In genomic region chr17:57085448-57086068, GRCh38 we compare ENCODE assay signal across 1 cellular context.
TF ChIP-seq lines count a peak whose summit lies in the region.

No MANE protein-coding gene starts in this region.

TF ChIP-seq in K562, 482 proteins besides CTCF, POLR2A, EP300 and RAD21 (continued from another document):
- TF ChIP-seq, protein P1, sequence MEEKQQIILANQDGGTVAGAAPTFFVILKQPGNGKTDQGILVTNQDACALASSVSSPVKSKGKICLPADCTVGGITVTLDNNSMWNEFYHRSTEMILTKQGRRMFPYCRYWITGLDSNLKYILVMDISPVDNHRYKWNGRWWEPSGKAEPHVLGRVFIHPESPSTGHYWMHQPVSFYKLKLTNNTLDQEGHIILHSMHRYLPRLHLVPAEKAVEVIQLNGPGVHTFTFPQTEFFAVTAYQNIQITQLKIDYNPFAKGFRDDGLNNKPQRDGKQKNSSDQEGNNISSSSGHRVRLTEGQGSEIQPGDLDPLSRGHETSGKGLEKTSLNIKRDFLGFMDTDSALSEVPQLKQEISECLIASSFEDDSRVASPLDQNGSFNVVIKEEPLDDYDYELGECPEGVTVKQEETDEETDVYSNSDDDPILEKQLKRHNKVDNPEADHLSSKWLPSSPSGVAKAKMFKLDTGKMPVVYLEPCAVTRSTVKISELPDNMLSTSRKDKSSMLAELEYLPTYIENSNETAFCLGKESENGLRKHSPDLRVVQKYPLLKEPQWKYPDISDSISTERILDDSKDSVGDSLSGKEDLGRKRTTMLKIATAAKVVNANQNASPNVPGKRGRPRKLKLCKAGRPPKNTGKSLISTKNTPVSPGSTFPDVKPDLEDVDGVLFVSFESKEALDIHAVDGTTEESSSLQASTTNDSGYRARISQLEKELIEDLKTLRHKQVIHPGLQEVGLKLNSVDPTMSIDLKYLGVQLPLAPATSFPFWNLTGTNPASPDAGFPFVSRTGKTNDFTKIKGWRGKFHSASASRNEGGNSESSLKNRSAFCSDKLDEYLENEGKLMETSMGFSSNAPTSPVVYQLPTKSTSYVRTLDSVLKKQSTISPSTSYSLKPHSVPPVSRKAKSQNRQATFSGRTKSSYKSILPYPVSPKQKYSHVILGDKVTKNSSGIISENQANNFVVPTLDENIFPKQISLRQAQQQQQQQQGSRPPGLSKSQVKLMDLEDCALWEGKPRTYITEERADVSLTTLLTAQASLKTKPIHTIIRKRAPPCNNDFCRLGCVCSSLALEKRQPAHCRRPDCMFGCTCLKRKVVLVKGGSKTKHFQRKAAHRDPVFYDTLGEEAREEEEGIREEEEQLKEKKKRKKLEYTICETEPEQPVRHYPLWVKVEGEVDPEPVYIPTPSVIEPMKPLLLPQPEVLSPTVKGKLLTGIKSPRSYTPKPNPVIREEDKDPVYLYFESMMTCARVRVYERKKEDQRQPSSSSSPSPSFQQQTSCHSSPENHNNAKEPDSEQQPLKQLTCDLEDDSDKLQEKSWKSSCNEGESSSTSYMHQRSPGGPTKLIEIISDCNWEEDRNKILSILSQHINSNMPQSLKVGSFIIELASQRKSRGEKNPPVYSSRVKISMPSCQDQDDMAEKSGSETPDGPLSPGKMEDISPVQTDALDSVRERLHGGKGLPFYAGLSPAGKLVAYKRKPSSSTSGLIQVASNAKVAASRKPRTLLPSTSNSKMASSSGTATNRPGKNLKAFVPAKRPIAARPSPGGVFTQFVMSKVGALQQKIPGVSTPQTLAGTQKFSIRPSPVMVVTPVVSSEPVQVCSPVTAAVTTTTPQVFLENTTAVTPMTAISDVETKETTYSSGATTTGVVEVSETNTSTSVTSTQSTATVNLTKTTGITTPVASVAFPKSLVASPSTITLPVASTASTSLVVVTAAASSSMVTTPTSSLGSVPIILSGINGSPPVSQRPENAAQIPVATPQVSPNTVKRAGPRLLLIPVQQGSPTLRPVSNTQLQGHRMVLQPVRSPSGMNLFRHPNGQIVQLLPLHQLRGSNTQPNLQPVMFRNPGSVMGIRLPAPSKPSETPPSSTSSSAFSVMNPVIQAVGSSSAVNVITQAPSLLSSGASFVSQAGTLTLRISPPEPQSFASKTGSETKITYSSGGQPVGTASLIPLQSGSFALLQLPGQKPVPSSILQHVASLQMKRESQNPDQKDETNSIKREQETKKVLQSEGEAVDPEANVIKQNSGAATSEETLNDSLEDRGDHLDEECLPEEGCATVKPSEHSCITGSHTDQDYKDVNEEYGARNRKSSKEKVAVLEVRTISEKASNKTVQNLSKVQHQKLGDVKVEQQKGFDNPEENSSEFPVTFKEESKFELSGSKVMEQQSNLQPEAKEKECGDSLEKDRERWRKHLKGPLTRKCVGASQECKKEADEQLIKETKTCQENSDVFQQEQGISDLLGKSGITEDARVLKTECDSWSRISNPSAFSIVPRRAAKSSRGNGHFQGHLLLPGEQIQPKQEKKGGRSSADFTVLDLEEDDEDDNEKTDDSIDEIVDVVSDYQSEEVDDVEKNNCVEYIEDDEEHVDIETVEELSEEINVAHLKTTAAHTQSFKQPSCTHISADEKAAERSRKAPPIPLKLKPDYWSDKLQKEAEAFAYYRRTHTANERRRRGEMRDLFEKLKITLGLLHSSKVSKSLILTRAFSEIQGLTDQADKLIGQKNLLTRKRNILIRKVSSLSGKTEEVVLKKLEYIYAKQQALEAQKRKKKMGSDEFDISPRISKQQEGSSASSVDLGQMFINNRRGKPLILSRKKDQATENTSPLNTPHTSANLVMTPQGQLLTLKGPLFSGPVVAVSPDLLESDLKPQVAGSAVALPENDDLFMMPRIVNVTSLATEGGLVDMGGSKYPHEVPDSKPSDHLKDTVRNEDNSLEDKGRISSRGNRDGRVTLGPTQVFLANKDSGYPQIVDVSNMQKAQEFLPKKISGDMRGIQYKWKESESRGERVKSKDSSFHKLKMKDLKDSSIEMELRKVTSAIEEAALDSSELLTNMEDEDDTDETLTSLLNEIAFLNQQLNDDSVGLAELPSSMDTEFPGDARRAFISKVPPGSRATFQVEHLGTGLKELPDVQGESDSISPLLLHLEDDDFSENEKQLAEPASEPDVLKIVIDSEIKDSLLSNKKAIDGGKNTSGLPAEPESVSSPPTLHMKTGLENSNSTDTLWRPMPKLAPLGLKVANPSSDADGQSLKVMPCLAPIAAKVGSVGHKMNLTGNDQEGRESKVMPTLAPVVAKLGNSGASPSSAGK (IDR thresholded peaks at IDR 0.05): peak; percentile 62
- peak; percentile 65 for TF ChIP-seq CTCFL (IDR thresholded peaks at IDR 0.05; ENCODE audit: borderline replicate concordance, insufficient read depth, low read depth, low read length, poor library complexity, severe bottlenecking)
- TF ChIP-seq, protein P2, sequence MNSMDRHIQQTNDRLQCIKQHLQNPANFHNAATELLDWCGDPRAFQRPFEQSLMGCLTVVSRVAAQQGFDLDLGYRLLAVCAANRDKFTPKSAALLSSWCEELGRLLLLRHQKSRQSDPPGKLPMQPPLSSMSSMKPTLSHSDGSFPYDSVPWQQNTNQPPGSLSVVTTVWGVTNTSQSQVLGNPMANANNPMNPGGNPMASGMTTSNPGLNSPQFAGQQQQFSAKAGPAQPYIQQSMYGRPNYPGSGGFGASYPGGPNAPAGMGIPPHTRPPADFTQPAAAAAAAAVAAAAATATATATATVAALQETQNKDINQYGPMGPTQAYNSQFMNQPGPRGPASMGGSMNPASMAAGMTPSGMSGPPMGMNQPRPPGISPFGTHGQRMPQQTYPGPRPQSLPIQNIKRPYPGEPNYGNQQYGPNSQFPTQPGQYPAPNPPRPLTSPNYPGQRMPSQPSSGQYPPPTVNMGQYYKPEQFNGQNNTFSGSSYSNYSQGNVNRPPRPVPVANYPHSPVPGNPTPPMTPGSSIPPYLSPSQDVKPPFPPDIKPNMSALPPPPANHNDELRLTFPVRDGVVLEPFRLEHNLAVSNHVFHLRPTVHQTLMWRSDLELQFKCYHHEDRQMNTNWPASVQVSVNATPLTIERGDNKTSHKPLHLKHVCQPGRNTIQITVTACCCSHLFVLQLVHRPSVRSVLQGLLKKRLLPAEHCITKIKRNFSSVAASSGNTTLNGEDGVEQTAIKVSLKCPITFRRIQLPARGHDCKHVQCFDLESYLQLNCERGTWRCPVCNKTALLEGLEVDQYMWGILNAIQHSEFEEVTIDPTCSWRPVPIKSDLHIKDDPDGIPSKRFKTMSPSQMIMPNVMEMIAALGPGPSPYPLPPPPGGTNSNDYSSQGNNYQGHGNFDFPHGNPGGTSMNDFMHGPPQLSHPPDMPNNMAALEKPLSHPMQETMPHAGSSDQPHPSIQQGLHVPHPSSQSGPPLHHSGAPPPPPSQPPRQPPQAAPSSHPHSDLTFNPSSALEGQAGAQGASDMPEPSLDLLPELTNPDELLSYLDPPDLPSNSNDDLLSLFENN (IDR thresholded peaks at IDR 0.05; ENCODE audit: low read depth in 2 of 2, low read length in 2 of 2): no peak
- TF ChIP-seq ZNF134 (CRISPR knock-in tag; conservative IDR thresholded peaks at IDR 0.05): no peak
